Comparison of ENCODE assay signal across 2 cellular contexts in genomic region chr7:106187613-106188350, GRCh38.
A peak's percentile ranks its signal among the peaks of the same experiment; 100 is the strongest.
TF ChIP-seq lines count a peak whose summit lies in the region.

No MANE protein-coding gene starts in this region.

TF ChIP-seq in IMR-90, 13 proteins besides CTCF, POLR2A, EP300 and RAD21 (continued from another document):
- TF ChIP-seq, protein P1, sequence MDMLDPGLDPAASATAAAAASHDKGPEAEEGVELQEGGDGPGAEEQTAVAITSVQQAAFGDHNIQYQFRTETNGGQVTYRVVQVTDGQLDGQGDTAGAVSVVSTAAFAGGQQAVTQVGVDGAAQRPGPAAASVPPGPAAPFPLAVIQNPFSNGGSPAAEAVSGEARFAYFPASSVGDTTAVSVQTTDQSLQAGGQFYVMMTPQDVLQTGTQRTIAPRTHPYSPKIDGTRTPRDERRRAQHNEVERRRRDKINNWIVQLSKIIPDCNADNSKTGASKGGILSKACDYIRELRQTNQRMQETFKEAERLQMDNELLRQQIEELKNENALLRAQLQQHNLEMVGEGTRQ (IDR thresholded peaks at IDR 0.05; ENCODE audit: low read depth, low read length): no peak
- no peak for TF ChIP-seq SMC3 (IDR thresholded peaks at IDR 0.05; ENCODE audit: low read depth, low read length)
- TF ChIP-seq CHD1 (IDR thresholded peaks at IDR 0.05; ENCODE audit: low read depth, low read length): no peak
- TF ChIP-seq BHLHE40 (IDR thresholded peaks at IDR 0.05; ENCODE audit: low read depth, low read length): no peak
- TF ChIP-seq MXI1 (IDR thresholded peaks at IDR 0.05; ENCODE audit: borderline replicate concordance, low read depth, low read length): no peak
- TF ChIP-seq, protein P2, sequence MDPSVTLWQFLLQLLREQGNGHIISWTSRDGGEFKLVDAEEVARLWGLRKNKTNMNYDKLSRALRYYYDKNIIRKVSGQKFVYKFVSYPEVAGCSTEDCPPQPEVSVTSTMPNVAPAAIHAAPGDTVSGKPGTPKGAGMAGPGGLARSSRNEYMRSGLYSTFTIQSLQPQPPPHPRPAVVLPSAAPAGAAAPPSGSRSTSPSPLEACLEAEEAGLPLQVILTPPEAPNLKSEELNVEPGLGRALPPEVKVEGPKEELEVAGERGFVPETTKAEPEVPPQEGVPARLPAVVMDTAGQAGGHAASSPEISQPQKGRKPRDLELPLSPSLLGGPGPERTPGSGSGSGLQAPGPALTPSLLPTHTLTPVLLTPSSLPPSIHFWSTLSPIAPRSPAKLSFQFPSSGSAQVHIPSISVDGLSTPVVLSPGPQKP (IDR thresholded peaks at IDR 0.05; ENCODE audit: borderline replicate concordance, low read depth, low read length): no peak
- TF ChIP-seq MAFK (IDR thresholded peaks at IDR 0.05; ENCODE audit: low read depth, low read length): no peak

TF ChIP-seq in SK-N-SH, 30 proteins besides CTCF, POLR2A, EP300 and RAD21 (continued from another document):
- TF ChIP-seq JUND (IDR thresholded peaks at IDR 0.05) (peak; percentile 18; the same call in 1 of the 2 replicates), RXRA (IDR thresholded peaks at IDR 0.05; ENCODE audit: borderline replicate concordance, low read depth) (no peak)
